In genomic region chr4:3199661-3200422, GRCh38 we compare ENCODE assay signal across 21 cellular contexts. TPM values are rescaled to one million over a fixed set of nuclear protein-coding genes. Genes with fewer than 3 reads are reported as not detected.
A peak's percentile ranks its signal among the peaks of the same experiment; 100 is the strongest.
DNase-seq lines count a peak whose midpoint lies in the region; ATAC-seq and TF ChIP-seq lines count a peak whose summit lies in the region.
"Had no signal": no experiment of that assay in that cellular context is flagged by ENCODE, and none has a peak within 500 bp of the region (broad histone marks: within the 10 kb centered on the region; RNA-seq: fewer than 3 reads in every experiment).

No MANE protein-coding gene starts in this region.

- peaks cover 0 to 22% of the 10 kb centered on the region in 2 donors for H3K36me3 ChIP-seq in vagina
- H3K36me3 ChIP-seq in PC-9 (ENCODE audit: low read depth), result no peaks in the 10 kb centered on the region

- H3K4me1 ChIP-seq in vagina (peaks cover 35% of the 10 kb centered on the region), PC-9 (replicated peaks; ENCODE audit: insufficient read depth) (no peaks in the 10 kb centered on the region)
- H3K4me1 ChIP-seq: foreskin keratinocyte, SJSA1 had no signal

- no peak overlapping the region for H2AFZ ChIP-seq in PC-9

- BruUV-seq in PC-9 (replicated peaks; lab: Mats Ljungman, UMichigan), result no TSS peak

- no peaks in the 10 kb centered on the region for H3K79me2 ChIP-seq in PC-9 (ENCODE audit: low read depth)

- no peaks in the 10 kb centered on the region for H3K9me2 ChIP-seq in PC-9 (ENCODE audit: insufficient read depth)

- TF ChIP-seq CTCF in vagina (IDR thresholded peaks at IDR 0.05), result no peak
- TF ChIP-seq CTCF in PC-9 (conservative IDR thresholded peaks at IDR 0.05), result no peak

- H3K9me3 ChIP-seq in vagina, result no peaks in the 10 kb centered on the region
- no peaks in the 10 kb centered on the region for H3K9me3 ChIP-seq in PC-9 (ENCODE audit: insufficient read depth, low read depth)
- H3K9me3 ChIP-seq: SJSA1, transverse colon had no signal

- H3K27ac ChIP-seq in vagina, result peak overlapping the region; percentile 62
- no peak overlapping the region for H3K27ac ChIP-seq in PC-9
- H3K27ac ChIP-seq: foreskin keratinocyte, SJSA1, transverse colon had no signal

- intact Hi-C loops in Right ventricle myocardium inferior (cut with DNase I) (loop anchor here (10.0 kb wide), 1 partner anchor 145 kb away; no protein-coding TSS in a partner anchor), cardiac septum (cut with DNase I) (no loop called here), vagina (cut with DNase I) (loop anchor here (10.0 kb wide), 1 partner anchor 95 kb away; the partner anchor contains the start of gene RGS12), PC-9 (cut with micrococcal nuclease; ENCODE audit: unreplicated experiment) (no loop called here)

- TF ChIP-seq POLR2A in vagina (IDR thresholded peaks at IDR 0.05), result no peak

- no peaks in the 10 kb centered on the region for H3F3A ChIP-seq in PC-9 (ENCODE audit: insufficient read depth, low read depth)

- no peak for DNase-seq in Right ventricle myocardium inferior (ENCODE audit: missing footprints)
- DNase-seq in cardiac septum (ENCODE audit: low spot score), result no peak
- peak; percentile 44 for DNase-seq in dedifferentiated amniotic fluid mesenchymal stem cell (ENCODE audit: extremely low spot score)
- DNase-seq in left lobe of liver (ENCODE audit: low spot score), result peak; percentile 42
- no peak for DNase-seq in vagina (ENCODE audit: extremely low spot score in 2 of 2)
- DNase-seq in PC-9, result no peak
- no peak for DNase-seq in activated CD4-positive, alpha-beta T cell treated with anti-CD3 and anti-CD28 coated beads for 4 hours
- DNase-seq: activated CD4-positive, alpha-beta T cell treated with anti-CD3 and anti-CD28 coated beads for 36 hours; activated CD8-positive, alpha-beta memory T cell treated with anti-CD3 and anti-CD28 coated beads, Interleukin-2, amount 50 U/mL, for 4 hours; activated gamma-delta T cell; amygdala; CD4-positive, alpha-beta T cell; effector CD8-positive, alpha-beta T cell; foreskin keratinocyte; NCI-H2081; NCI-H510A treated with DMSO at 0.1 percent for 48 hours; retina; stimulated activated naive B cell treated with anti-CD40 and anti-IgM and Interleukin-4, amounts not matched to agents 10 μg/mL and 1 μg/mL and 100 μg/mL, for 72 hours; transverse colon had no signal

- POLR2A ChIA-PET in PC-9 (lab: Charles Lee; ENCODE audit: unreplicated experiment), result no interaction called here

- H3K4me2 ChIP-seq in PC-9, result no peak overlapping the region

- ATAC-seq in Right ventricle myocardium inferior (peak; percentile 71), left lobe of liver (no peak), HG03460 (IDR thresholded peaks at IDR 0.05; ENCODE audit: unreplicated experiment) (no peak)
- ATAC-seq: activated CD4-positive, alpha-beta T cell treated with anti-CD3 and anti-CD28 coated beads for 36 hours; foreskin keratinocyte; stimulated activated naive B cell treated with anti-CD40 and anti-IgM and Interleukin-4, amounts not matched to agents 10 μg/mL and 1 μg/mL and 100 μg/mL, for 72 hours had no signal

- H3K4me3 ChIP-seq in vagina, result no peak overlapping the region
- no peak overlapping the region for H3K4me3 ChIP-seq in PC-9
- H3K4me3 ChIP-seq: SJSA1, transverse colon had no signal

- H4K20me1 ChIP-seq in PC-9 (ENCODE audit: insufficient read depth), result no peaks in the 10 kb centered on the region

- H3K27me3 ChIP-seq in vagina (no peaks in the 10 kb centered on the region), PC-9 (ENCODE audit: insufficient read depth, low read depth) (no peaks in the 10 kb centered on the region)
- H3K27me3 ChIP-seq: foreskin keratinocyte, SJSA1, transverse colon had no signal

- CTCF ChIA-PET in PC-9 (lab: Charles Lee), result no interaction called here

RNA-seq across cellular contexts. Expression of gene MSANTD1, which starts 49.1 kb away (rescaled TPM):
- total RNA-seq in Right ventricle myocardium inferior (0.51 TPM), cardiac septum (1.1 TPM), left lobe of liver (1.1 TPM), vagina (0.49 TPM), PC-9 (2021) (3.1 and 3.4 TPM in 2 replicates)

Comparison
In these comparisons a context has a peak if more than half of its experiments do, and no peak if none do; other contexts are left out.
1. intact Hi-C loops: an anchor here in Right ventricle myocardium inferior (10.0 kb wide) and vagina (10.0 kb wide); none called in cardiac septum and PC-9.
2. DNase-seq: peak in dedifferentiated amniotic fluid mesenchymal stem cell (single experiment) and left lobe of liver (single experiment); none in Right ventricle myocardium inferior (single experiment), cardiac septum (single experiment), vagina (0 of 2), PC-9 (0 of 2) and activated CD4-positive, alpha-beta T cell treated with anti-CD3 and anti-CD28 coated beads for 4 hours (0 of 2).